In the genomic region with DNA sequence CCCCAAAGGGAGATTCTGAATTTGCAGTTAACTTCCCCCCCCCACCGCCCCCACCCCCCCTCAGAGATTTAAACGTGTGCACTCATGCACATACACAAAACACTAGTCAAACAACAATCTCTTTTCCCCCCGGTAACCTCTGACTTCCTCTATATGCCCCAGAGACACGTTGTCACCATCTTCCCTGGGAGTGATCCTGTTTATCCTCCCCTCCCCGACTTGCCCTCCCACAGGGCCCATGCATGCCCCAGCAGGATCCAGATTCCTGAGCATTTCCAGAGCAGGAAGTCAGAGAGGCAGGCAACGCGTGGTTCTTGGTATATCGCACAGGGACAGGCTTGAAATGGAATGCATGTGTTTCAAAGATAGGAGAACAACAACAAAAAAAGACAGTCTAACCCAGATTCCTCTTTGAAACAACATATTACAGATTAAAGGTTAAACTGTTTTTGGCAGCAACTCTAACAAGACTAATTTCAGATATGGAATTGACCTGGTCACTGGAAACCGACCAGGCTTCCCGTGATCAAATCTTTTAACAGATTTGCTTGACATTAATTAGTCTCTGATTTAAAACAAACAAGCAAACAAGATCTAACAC, we compare ENCODE assay signal across 1 cellular context.
TF ChIP-seq lines count a peak whose summit lies in the region.

No MANE protein-coding gene starts in this region.

TF ChIP-seq in HepG2, 621 proteins besides CTCF, POLR2A, EP300 and RAD21 (continued from another document and continues in another):
- TF ChIP-seq ZNF512 (CRISPR knock-in tag; IDR thresholded peaks at IDR 0.05) (no peak), GATA4 (IDR thresholded peaks at IDR 0.05; ENCODE audit: borderline replicate concordance, low read depth) (no peak), ZNF713 (CRISPR knock-in tag; IDR thresholded peaks at IDR 0.05) (no peak), KLF6 (CRISPR knock-in tag; IDR thresholded peaks at IDR 0.05) (no peak), HDAC6 (IDR thresholded peaks at IDR 0.05; ENCODE audit: low read depth, low read length) (no peak), BRD4 (CRISPR knock-in tag; IDR thresholded peaks at IDR 0.05) (no peak; the same call in 1 of the 2 replicates), ZNF790 (CRISPR knock-in tag; IDR thresholded peaks at IDR 0.05; ENCODE audit: borderline replicate concordance) (no peak), ZNF7 (CRISPR knock-in tag; IDR thresholded peaks at IDR 0.05) (no peak), ASH2L (IDR thresholded peaks at IDR 0.05; ENCODE audit: insufficient read length, low read depth, low read length) (no peak), TARDBP (CRISPR knock-in tag; IDR thresholded peaks at IDR 0.05) (no peak), ZNF317 (CRISPR knock-in tag; IDR thresholded peaks at IDR 0.05) (no peak), ZNF30 (CRISPR knock-in tag; IDR thresholded peaks at IDR 0.05) (no peak), REPIN1 (CRISPR knock-in tag; IDR thresholded peaks at IDR 0.05; ENCODE audit: borderline replicate concordance, low read depth) (no peak), PCBP2 (optimal IDR thresholded peaks at IDR 0.05; ENCODE audit: low read depth, low read length, poor library complexity, severe bottlenecking) (no peak), GLMP (CRISPR knock-in tag; IDR thresholded peaks at IDR 0.05; ENCODE audit: borderline replicate concordance) (no peak), ZNF737 (CRISPR knock-in tag; IDR thresholded peaks at IDR 0.05; ENCODE audit: borderline replicate concordance) (no peak), ZNF484 (CRISPR knock-in tag; IDR thresholded peaks at IDR 0.05; ENCODE audit: borderline replicate concordance, low read depth) (no peak; the same call in 1 of the 2 replicates), AKNA (CRISPR knock-in tag; IDR thresholded peaks at IDR 0.05; ENCODE audit: borderline replicate concordance) (no peak), GPN1 (CRISPR knock-in tag; IDR thresholded peaks at IDR 0.05; ENCODE audit: borderline replicate concordance) (no peak), ZNF878 (CRISPR knock-in tag; IDR thresholded peaks at IDR 0.05) (no peak), RELA (CRISPR knock-in tag; IDR thresholded peaks at IDR 0.05) (no peak), KDM2A (CRISPR knock-in tag; IDR thresholded peaks at IDR 0.05; ENCODE audit: borderline replicate concordance, low read depth) (no peak; the same call in 1 of the 2 replicates), HMG20B (CRISPR knock-in tag; conservative IDR thresholded peaks at IDR 0.05) (no peak), ADNP (CRISPR knock-in tag; IDR thresholded peaks at IDR 0.05) (no peak), MXD1 (CRISPR knock-in tag; IDR thresholded peaks at IDR 0.05) (no peak), GZF1 (CRISPR knock-in tag; IDR thresholded peaks at IDR 0.05) (no peak), KLF11 (CRISPR knock-in tag; IDR thresholded peaks at IDR 0.05) (no peak), SNAPC2 (CRISPR knock-in tag; IDR thresholded peaks at IDR 0.05) (no peak), FOSL1 (CRISPR knock-in tag; IDR thresholded peaks at IDR 0.05; ENCODE audit: borderline replicate concordance) (no peak), ISX (CRISPR knock-in tag; conservative IDR thresholded peaks at IDR 0.05) (0 out of 2 replicates have a peak, but pooled peaks have one; percentile 73)
- TF ChIP-seq, protein P1, sequence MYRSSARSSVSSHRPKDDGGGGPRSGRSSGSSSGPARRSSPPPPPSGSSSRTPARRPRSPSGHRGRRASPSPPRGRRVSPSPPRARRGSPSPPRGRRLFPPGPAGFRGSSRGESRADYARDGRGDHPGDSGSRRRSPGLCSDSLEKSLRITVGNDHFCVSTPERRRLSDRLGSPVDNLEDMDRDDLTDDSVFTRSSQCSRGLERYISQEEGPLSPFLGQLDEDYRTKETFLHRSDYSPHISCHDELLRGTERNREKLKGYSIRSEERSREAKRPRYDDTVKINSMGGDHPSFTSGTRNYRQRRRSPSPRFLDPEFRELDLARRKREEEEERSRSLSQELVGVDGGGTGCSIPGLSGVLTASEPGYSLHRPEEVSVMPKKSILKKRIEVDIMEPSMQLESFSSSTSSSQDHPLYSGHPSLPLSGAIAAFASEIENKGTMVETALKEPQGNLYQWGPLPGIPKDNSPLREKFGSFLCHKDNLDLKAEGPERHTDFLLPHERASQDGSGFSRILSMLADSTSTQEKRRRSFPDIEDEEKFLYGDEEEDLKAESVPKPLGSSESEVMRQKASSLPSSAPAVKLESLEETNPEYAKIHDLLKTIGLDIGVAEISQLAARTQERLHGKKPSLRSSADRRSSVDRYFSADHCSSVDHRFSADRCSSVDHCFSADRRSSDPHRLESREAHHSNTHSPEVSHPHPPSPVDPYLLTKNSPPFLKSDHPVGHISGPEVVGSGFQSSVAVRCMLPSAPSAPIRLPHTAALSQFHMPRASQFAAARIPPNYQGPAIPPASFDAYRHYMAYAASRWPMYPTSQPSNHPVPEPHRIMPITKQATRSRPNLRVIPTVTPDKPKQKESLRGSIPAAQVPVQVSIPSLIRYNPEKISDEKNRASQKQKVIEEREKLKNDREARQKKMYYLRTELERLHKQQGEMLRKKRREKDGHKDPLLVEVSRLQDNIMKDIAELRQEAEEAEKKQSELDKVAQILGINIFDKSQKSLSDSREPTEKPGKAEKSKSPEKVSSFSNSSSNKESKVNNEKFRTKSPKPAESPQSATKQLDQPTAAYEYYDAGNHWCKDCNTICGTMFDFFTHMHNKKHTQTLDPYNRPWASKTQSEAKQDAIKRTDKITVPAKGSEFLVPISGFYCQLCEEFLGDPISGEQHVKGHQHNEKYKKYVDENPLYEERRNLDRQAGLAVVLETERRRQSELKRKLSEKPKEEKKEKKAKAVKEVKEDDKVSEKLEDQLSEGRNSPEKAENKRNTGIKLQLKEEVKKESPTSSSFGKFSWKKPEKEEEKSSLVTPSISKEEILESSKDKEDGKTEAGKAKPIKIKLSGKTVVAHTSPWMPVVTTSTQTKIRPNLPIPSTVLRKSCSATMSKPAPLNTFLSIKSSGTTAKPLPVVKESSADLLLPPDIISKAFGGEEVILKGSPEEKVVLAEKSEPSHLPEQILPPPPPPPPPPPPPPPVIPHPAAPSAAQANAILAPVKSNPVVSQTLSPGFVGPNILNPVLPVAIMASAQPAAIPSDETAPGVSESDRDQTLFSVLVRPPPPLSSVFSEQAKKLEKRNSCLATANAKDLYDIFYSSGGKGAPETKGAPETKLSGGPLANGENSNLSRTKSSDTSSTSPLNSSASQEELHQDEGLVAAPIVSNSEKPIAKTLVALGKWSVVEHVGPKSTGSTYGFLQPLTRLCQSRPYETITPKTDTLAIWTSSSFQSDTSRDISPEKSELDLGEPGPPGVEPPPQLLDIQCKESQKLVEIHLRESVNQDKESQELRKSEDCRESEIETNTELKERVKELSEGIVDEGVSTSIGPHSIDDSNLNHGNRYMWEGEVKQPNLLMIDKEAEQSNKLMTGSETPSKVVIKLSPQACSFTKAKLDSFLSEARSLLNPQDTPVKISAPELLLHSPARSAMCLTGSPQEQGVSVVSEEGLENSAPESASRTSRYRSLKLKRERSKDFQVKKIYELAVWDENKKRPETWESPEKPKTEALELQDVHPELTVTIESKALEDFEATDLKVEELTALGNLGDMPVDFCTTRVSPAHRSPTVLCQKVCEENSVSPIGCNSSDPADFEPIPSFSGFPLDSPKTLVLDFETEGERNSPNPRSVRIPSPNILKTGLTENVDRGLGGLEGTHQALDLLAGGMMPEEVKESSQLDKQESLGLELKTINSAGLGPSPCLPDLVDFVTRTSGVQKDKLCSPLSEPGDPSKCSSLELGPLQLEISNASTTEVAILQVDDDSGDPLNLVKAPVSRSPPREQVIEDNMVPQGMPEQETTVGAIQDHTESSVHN (CRISPR knock-in tag; IDR thresholded peaks at IDR 0.05) = no peak
- TF ChIP-seq, protein P2, sequence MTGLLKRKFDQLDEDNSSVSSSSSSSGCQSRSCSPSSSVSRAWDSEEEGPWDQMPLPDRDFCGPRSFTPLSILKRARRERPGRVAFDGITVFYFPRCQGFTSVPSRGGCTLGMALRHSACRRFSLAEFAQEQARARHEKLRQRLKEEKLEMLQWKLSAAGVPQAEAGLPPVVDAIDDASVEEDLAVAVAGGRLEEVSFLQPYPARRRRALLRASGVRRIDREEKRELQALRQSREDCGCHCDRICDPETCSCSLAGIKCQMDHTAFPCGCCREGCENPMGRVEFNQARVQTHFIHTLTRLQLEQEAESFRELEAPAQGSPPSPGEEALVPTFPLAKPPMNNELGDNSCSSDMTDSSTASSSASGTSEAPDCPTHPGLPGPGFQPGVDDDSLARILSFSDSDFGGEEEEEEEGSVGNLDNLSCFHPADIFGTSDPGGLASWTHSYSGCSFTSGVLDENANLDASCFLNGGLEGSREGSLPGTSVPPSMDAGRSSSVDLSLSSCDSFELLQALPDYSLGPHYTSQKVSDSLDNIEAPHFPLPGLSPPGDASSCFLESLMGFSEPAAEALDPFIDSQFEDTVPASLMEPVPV (CRISPR knock-in tag; IDR thresholded peaks at IDR 0.05) = no peak
- TF ChIP-seq, protein P3, sequence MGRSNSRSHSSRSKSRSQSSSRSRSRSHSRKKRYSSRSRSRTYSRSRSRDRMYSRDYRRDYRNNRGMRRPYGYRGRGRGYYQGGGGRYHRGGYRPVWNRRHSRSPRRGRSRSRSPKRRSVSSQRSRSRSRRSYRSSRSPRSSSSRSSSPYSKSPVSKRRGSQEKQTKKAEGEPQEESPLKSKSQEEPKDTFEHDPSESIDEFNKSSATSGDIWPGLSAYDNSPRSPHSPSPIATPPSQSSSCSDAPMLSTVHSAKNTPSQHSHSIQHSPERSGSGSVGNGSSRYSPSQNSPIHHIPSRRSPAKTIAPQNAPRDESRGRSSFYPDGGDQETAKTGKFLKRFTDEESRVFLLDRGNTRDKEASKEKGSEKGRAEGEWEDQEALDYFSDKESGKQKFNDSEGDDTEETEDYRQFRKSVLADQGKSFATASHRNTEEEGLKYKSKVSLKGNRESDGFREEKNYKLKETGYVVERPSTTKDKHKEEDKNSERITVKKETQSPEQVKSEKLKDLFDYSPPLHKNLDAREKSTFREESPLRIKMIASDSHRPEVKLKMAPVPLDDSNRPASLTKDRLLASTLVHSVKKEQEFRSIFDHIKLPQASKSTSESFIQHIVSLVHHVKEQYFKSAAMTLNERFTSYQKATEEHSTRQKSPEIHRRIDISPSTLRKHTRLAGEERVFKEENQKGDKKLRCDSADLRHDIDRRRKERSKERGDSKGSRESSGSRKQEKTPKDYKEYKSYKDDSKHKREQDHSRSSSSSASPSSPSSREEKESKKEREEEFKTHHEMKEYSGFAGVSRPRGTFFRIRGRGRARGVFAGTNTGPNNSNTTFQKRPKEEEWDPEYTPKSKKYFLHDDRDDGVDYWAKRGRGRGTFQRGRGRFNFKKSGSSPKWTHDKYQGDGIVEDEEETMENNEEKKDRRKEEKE (IDR thresholded peaks at IDR 0.05) = no peak
